8 cellular contexts compared by ENCODE assay signal in the genomic region with DNA sequence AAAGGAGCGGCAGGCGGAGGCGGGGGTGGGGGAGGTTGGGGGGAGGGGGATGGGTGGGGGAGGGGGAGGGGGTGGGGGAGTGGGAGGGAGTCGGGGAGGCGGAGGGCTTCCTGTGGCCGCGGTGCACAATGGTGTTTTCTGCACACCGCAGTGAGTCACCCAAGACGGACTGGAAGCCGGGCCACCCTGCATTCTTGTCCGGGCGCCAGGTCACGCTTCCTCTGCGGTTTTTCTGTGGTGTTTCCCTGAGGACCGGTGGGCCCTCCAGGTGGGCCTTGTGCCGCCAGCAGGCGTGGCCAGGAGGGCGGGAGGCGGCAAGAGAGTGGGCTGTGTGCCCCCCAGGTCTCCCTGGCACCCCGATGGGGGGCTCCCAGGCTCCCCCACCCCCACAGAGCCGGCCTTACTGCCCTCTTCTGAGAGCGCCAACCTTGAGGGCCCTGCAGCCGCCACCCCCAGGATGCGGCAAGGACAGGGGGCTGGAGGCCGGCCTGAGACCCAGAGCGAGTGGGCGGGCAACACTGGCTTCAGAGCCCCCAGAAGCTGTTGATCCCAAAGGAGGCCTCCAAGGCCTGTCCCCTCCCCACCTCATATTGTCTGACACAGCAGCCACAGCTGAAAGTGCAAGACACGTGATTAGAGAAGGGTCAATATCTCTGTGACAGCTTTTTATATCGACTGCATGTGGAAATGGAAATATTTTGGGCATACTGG. TPM values are rescaled to one million over a fixed set of nuclear protein-coding genes. Genes with fewer than 3 reads are reported as not detected.
DNase-seq lines count a peak whose midpoint lies in the region; ATAC-seq and TF ChIP-seq lines count a peak whose summit lies in the region.

No MANE protein-coding gene starts in this region.

- H3K36me3 Mint-ChIP-seq in activated T-helper 17 cell treated with anti-CD3 and anti-CD28 coated beads, Interleukin-2, amount 50 U/mL, for 72 hours (ENCODE audit: low read depth) = no peaks in the 10 kb centered on the region

- no peaks in the 10 kb centered on the region for H3K27me3 Mint-ChIP-seq in activated T-helper 17 cell treated with anti-CD3 and anti-CD28 coated beads, Interleukin-2, amount 50 U/mL, for 72 hours

- ATAC-seq in activated T-helper 17 cell treated with anti-CD3 and anti-CD28 coated beads, Interleukin-2, amount 50 U/mL, for 72 hours (replicated peaks) = peak; percentile 73
- peak; percentile 36 to 75 for ATAC-seq in right cardiac atrium

- intact Hi-C loops in right cardiac atrium (cut with DNase I) = no loop called here

- peak overlapping the region; percentile 86 for H3K27ac ChIP-seq in right cardiac atrium (ENCODE audit: low read length)

- H3K4me1 Mint-ChIP-seq in activated T-helper 17 cell treated with anti-CD3 and anti-CD28 coated beads, Interleukin-2, amount 50 U/mL, for 72 hours = no peaks in the 10 kb centered on the region

- H3K27me3 ChIP-seq in right cardiac atrium (ENCODE audit: control insufficient read depth, insufficient read depth) = no peaks in the 10 kb centered on the region

- no peak overlapping the region for H3K4me3 Mint-ChIP-seq in activated T-helper 17 cell treated with anti-CD3 and anti-CD28 coated beads, Interleukin-2, amount 50 U/mL, for 72 hours

- H3K9me3 ChIP-seq in right cardiac atrium (ENCODE audit: control insufficient read depth, low read length) = no peaks in the 10 kb centered on the region

- DNase-seq in GM12865 (ENCODE audit: low read depth) = peak; percentile 90
- DNase-seq in KG1 (lab: John Stamatoyannopoulos, UW) = peak; percentile 63
- peak; percentile 82 to 91 (median 88) for DNase-seq in right cardiac atrium
- DNase-seq in stimulated activated CD8-positive, alpha-beta memory T cell treated with anti-CD3 and anti-CD28 coated beads, Interleukin-4, amount 100 ng/mL, for 24 hours (ENCODE audit: low read depth) = peak; percentile 39
- DNase-seq in putamen (ENCODE audit: low spot score) = no peak
- no peak for DNase-seq in SIG-M5 (lab: John Stamatoyannopoulos, UW)
- DNase-seq in NCI-H1105 (lab: John Stamatoyannopoulos, UW) = no peak

- H3K27ac Mint-ChIP-seq in activated T-helper 17 cell treated with anti-CD3 and anti-CD28 coated beads, Interleukin-2, amount 50 U/mL, for 72 hours = no peak overlapping the region

- WGBS in right cardiac atrium = 38% methylated on average over 27 of the region's 29 CpGs

- no peaks in the 10 kb centered on the region for H3K4me1 ChIP-seq in right cardiac atrium (ENCODE audit: control insufficient read depth, insufficient read depth, low read length)

- no peaks in the 10 kb centered on the region for H3K9me3 Mint-ChIP-seq in activated T-helper 17 cell treated with anti-CD3 and anti-CD28 coated beads, Interleukin-2, amount 50 U/mL, for 72 hours

- H3K4me3 ChIP-seq in GM12865 (ENCODE audit: low read depth, low read length) (peak overlapping the region; percentile 16; the same call in 1 of the 2 replicates), right cardiac atrium (ENCODE audit: low read length) (no peak overlapping the region)

- TF ChIP-seq CTCF in GM12865 (IDR thresholded peaks at IDR 0.05; ENCODE audit: insufficient read depth, low read depth, low read length, missing control alignments) = no peak

RNA-seq across cellular contexts. Expression of gene EXD3, which starts 11.1 kb away (rescaled TPM):
- total RNA-seq in activated T-helper 17 cell treated with anti-CD3 and anti-CD28 coated beads, Interleukin-2, amount 50 U/mL, for 72 hours = 1 to 10 TPM; 8.8 to 10.0 TPM
- total RNA-seq in right cardiac atrium = 10 to 100 TPM in 2 of 4 donors, 1 to 10 TPM in 2; 7.9 to 13.4 (median 11.1) TPM
- polyA plus RNA-seq in right cardiac atrium = 14.6 TPM

RNA-seq across cellular contexts. Expression of gene NOXA1, which starts 11.4 kb away (rescaled TPM):
- under 1 TPM; 0.39 to 0.58 TPM for total RNA-seq in activated T-helper 17 cell treated with anti-CD3 and anti-CD28 coated beads, Interleukin-2, amount 50 U/mL, for 72 hours
- 1 to 10 TPM; 3.1 to 7.5 (median 4.5) TPM for total RNA-seq in right cardiac atrium
- 4.3 TPM for polyA plus RNA-seq in right cardiac atrium

RNA-seq across cellular contexts. Expression of gene ENTPD8, which starts 29.3 kb away (rescaled TPM):
- not detected for total RNA-seq in activated T-helper 17 cell treated with anti-CD3 and anti-CD28 coated beads, Interleukin-2, amount 50 U/mL, for 72 hours
- not detected for total RNA-seq in right cardiac atrium
- polyA plus RNA-seq in right cardiac atrium = not detected

RNA-seq across cellular contexts. Expression of gene NSMF, which starts 47.3 kb away (rescaled TPM):
- total RNA-seq in activated T-helper 17 cell treated with anti-CD3 and anti-CD28 coated beads, Interleukin-2, amount 50 U/mL, for 72 hours = 10 to 100 TPM; 26.6 to 35.5 TPM
- 10 to 100 TPM; 12.4 to 21.5 (median 18.6) TPM for total RNA-seq in right cardiac atrium
- polyA plus RNA-seq in right cardiac atrium = 25.5 TPM

Comparison
In these comparisons a context has a peak if more than half of its experiments do, and no peak if none do; other contexts are left out.
1. DNase-seq: peak in GM12865 (single experiment), KG1 (single experiment), right cardiac atrium (3 of 3) and stimulated activated CD8-positive, alpha-beta memory T cell treated with anti-CD3 and anti-CD28 coated beads, Interleukin-4, amount 100 ng/mL, for 24 hours (single experiment); none in putamen (single experiment), SIG-M5 (single experiment) and NCI-H1105 (single experiment).